In the genomic region with DNA sequence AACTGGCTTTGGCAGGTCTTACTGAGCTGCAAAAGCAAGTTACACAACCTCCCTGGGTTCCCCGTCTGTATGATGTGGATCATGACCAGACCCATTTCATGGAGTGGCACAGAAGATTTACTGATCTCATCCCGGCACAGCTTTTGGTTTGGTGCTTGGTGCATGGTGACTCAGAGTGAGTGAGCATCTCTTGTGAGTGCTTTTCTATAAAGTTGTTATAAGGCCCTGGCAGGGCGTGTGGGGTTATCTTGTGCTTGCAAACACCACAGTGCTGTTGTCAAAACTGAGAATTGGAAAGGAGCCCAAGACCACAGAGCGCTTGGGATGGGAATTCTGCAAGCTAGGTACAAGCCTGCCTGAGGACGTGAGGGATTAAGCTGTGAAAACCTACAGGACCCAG, we compare ENCODE assay signal across 16 cellular contexts.
"Had no signal": no experiment of that assay in that cellular context is flagged by ENCODE, and none has a peak within 500 bp of the region (broad histone marks: within the 10 kb centered on the region; RNA-seq: fewer than 3 reads in every experiment).

No MANE protein-coding gene starts in this region.

- DNase-seq: activated CD4-positive, alpha-beta T cell treated with anti-CD3 and anti-CD28 coated beads, Interleukin-2, amount 50 U/mL, for 1 hour; activated CD8-positive, alpha-beta memory T cell treated with anti-CD3 and anti-CD28 coated beads for 24 hours; activated naive CD4-positive, alpha-beta T cell treated with anti-CD3 and anti-CD28 coated beads for 36 hours; activated naive CD8-positive, alpha-beta T cell treated with anti-CD3 and anti-CD28 coated beads, Interleukin-2, amount 50 U/mL, for 24 hours; aorta; nephron progenitor cell; occipital lobe; stimulated activated CD4-positive, alpha-beta T cell treated with anti-CD3 and anti-CD28 coated beads, Interleukin-2, amount 100 ng/mL, for 48 hours; stimulated activated naive B cell treated with anti-CD40 and anti-IgM and Interleukin-4, amounts not matched to agents 10 μg/mL and 1 μg/mL and 100 μg/mL, for 72 hours; thyroid gland; uterus had no signal

- H3K27me3 ChIP-seq: thyroid gland, uterus had no signal

- FAIRE-seq: colon, endometrium, frontal cortex had no signal

- H3K27me3 Mint-ChIP-seq: stimulated activated naive B cell treated with anti-CD40 and anti-IgM and Interleukin-4, amounts not matched to agents 10 μg/mL and 1 μg/mL and 100 μg/mL, for 72 hours had no signal

- H3K4me3 Mint-ChIP-seq: activated naive CD4-positive, alpha-beta T cell treated with anti-CD3 and anti-CD28 coated beads for 36 hours; activated naive CD8-positive, alpha-beta T cell treated with anti-CD3 and anti-CD28 coated beads, Interleukin-2, amount 50 U/mL, for 24 hours; mesothelial cell of epicardium; nephron progenitor cell; stimulated activated naive B cell treated with anti-CD40 and anti-IgM and Interleukin-4, amounts not matched to agents 10 μg/mL and 1 μg/mL and 100 μg/mL, for 72 hours had no signal

- H3K27ac ChIP-seq: thyroid gland, uterus had no signal

- H3K9me3 Mint-ChIP-seq: activated naive CD4-positive, alpha-beta T cell treated with anti-CD3 and anti-CD28 coated beads for 36 hours; activated naive CD8-positive, alpha-beta T cell treated with anti-CD3 and anti-CD28 coated beads, Interleukin-2, amount 50 U/mL, for 24 hours; mesothelial cell of epicardium; nephron progenitor cell; stimulated activated naive B cell treated with anti-CD40 and anti-IgM and Interleukin-4, amounts not matched to agents 10 μg/mL and 1 μg/mL and 100 μg/mL, for 72 hours had no signal

- H3K27ac Mint-ChIP-seq: activated naive CD4-positive, alpha-beta T cell treated with anti-CD3 and anti-CD28 coated beads for 36 hours; activated naive CD8-positive, alpha-beta T cell treated with anti-CD3 and anti-CD28 coated beads, Interleukin-2, amount 50 U/mL, for 24 hours; mesothelial cell of epicardium; nephron progenitor cell; stimulated activated naive B cell treated with anti-CD40 and anti-IgM and Interleukin-4, amounts not matched to agents 10 μg/mL and 1 μg/mL and 100 μg/mL, for 72 hours had no signal

- ATAC-seq: activated CD4-positive, CD25-positive, alpha-beta regulatory T cell treated with anti-CD3 and anti-CD28 coated beads, Interleukin-2, amount 50 U/mL, for 24 hours; activated naive CD8-positive, alpha-beta T cell treated with anti-CD3 and anti-CD28 coated beads, Interleukin-2, amount 50 U/mL, for 24 hours; stimulated activated naive B cell treated with anti-CD40 and anti-IgM and Interleukin-4, amounts not matched to agents 10 μg/mL and 1 μg/mL and 100 μg/mL, for 72 hours had no signal

- H3K36me3 Mint-ChIP-seq: mesothelial cell of epicardium; stimulated activated naive B cell treated with anti-CD40 and anti-IgM and Interleukin-4, amounts not matched to agents 10 μg/mL and 1 μg/mL and 100 μg/mL, for 72 hours had no signal

- H3K4me1 ChIP-seq: thyroid gland, uterus had no signal

- H3K9me3 ChIP-seq: thyroid gland, uterus had no signal

- H3K4me1 Mint-ChIP-seq: mesothelial cell of epicardium had no signal

- H3K4me3 ChIP-seq: thyroid gland, uterus had no signal

- H3K36me3 ChIP-seq: thyroid gland, uterus had no signal
